16 cellular contexts compared by ENCODE assay signal in the genomic region with DNA sequence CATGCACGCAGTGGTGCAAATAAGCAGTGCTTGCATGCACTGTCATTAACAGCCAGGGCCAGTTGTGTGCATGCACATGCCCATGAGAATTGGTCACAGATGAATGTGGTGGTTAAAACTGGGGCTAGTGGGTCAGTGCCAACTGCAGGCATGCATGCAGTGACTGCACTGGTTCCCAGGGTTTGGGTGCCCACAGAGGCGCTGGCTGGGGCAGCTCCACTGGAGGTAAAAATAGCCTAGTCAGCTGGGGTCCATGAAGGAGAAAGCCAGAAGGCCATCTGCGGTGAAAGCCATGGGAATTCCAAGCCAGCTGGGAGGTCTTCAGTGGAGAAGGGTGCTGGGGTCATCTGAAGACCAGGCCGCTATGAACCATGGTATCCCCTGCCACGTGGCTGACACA.
A peak's percentile ranks its signal among the peaks of the same experiment; 100 is the strongest.
DNase-seq lines count a peak whose midpoint lies in the region; ATAC-seq and TF ChIP-seq lines count a peak whose summit lies in the region.
"Had no signal": no experiment of that assay in that cellular context is flagged by ENCODE, and none has a peak within 500 bp of the region (broad histone marks: within the 10 kb centered on the region; RNA-seq: fewer than 3 reads in every experiment).

No MANE protein-coding gene starts in this region.

- peaks cover 0 to 5% of the 10 kb centered on the region in 2 donors for H3K36me3 ChIP-seq in neuronal stem cell (replicated peaks in 1 of 2; ENCODE audit: control insufficient read depth in 2 of 2, insufficient read depth in 2 of 2, low read length in 2 of 2)
- peaks cover 0 to 4% (median 0%) of the 10 kb centered on the region in 6 donors for H3K36me3 ChIP-seq in spleen
- H3K36me3 ChIP-seq: BLaER1 treated with 17β-estradiol and CSF1 and Interleukin-3, amounts not matched to agents 10 nM and 100 nM had no signal

- intact Hi-C loops in left ventricle myocardium superior (cut with micrococcal nuclease) (no loop called here), Right ventricle myocardium superior (cut with DNase I) (no loop called here), spleen (cut with DNase I; ENCODE audit: low total_unique reads) (no loop called here)

- H3K27me3 ChIP-seq in neuronal stem cell (ENCODE audit: control insufficient read depth in 3 of 3, insufficient read depth in 3 of 3, low read depth in 1 of 3, low read length in 3 of 3): no peaks in the 10 kb centered on the region
- no peaks in the 10 kb centered on the region for H3K27me3 ChIP-seq in spleen (replicated peaks in 1 of 7)
- H3K27me3 ChIP-seq: BLaER1 treated with 17β-estradiol and CSF1 and Interleukin-3, amounts not matched to agents 10 nM and 100 nM had no signal

- H4K91ac ChIP-seq in neuronal stem cell (ENCODE audit: low read depth, low read length, poor library complexity): no peak overlapping the region

- H3K4me1 ChIP-seq in neuronal stem cell (ENCODE audit: control insufficient read depth in 2 of 2, insufficient read depth in 1 of 2, low read depth in 1 of 2, low read length in 2 of 2) (peaks cover 0 to 3% of the 10 kb centered on the region in 2 donors), spleen (no peaks in the 10 kb centered on the region)
- H3K4me1 ChIP-seq: A549, Caco-2 had no signal

- no peaks in the 10 kb centered on the region for H3K79me1 ChIP-seq in neuronal stem cell (ENCODE audit: low read depth, low read length)

- no peak overlapping the region for H2AFZ ChIP-seq in neuronal stem cell (ENCODE audit: low read length)

- H3K4me2 ChIP-seq in neuronal stem cell (ENCODE audit: insufficient read depth, low read length, poor library complexity, severe bottlenecking): no peak overlapping the region
- H3K4me2 ChIP-seq: A549; BLaER1 treated with 17β-estradiol and CSF1 and Interleukin-3, amounts not matched to agents 10 nM and 100 nM had no signal

- no peak for TF ChIP-seq POLR2A in spleen (IDR thresholded peaks at IDR 0.05)

- H3K27ac ChIP-seq in neuronal stem cell (replicated peaks; ENCODE audit: low read length): no peak overlapping the region
- no peak overlapping the region for H3K27ac ChIP-seq in spleen
- H3K27ac ChIP-seq: 22Rv1; A549; BLaER1 treated with 17β-estradiol and CSF1 and Interleukin-3, amounts not matched to agents 10 nM and 100 nM; C4-2B had no signal

- H2BK5ac ChIP-seq in neuronal stem cell (ENCODE audit: low read length): no peak overlapping the region

- peak overlapping the region; percentile 4 for H3K23ac ChIP-seq in neuronal stem cell (ENCODE audit: low read depth, low read length, poor library complexity)

- DNase-seq in left ventricle myocardium superior: peak; percentile 14
- no peak for DNase-seq in Right ventricle myocardium superior
- no peak for DNase-seq in neuronal stem cell (ENCODE audit: low spot score)
- peak; percentile 39 for DNase-seq in spleen
- DNase-seq: Caco-2; Calu3; CD4-positive, alpha-beta T cell; CD8-positive, alpha-beta T cell; DMS79 treated with DMSO at 0.1 percent for 48 hours; GF-D8 had no signal

- WGBS in neuronal stem cell (ENCODE audit: extremely low coverage in 2 of 2, insufficient read length in 2 of 2, insufficient replicate concordance in 1 of 2), 2 donors: no CpG with 5 or more reads among the region's 5 CpGs
- WGBS in spleen, 5 donors: 85 to 96% (median 94%) methylated on average over 5 of the region's 5 CpGs

- no peak overlapping the region for H2BK120ac ChIP-seq in neuronal stem cell (ENCODE audit: low read depth, low read length)

- H3K18ac ChIP-seq in neuronal stem cell (ENCODE audit: low read length): peak overlapping the region; percentile 3

- TF ChIP-seq CTCF in spleen (IDR thresholded peaks at IDR 0.05 in 8 of 11, conservative IDR thresholded peaks at IDR 0.05 in 3 of 11): no peak

- H3K9ac ChIP-seq in neuronal stem cell (ENCODE audit: low read depth, low read length, poor library complexity): no peak overlapping the region
- H3K9ac ChIP-seq: BLaER1 treated with 17β-estradiol and CSF1 and Interleukin-3, amounts not matched to agents 10 nM and 100 nM had no signal

- no peak overlapping the region for H4K8ac ChIP-seq in neuronal stem cell (ENCODE audit: low read depth, low read length)

- no peak for ATAC-seq in left ventricle myocardium superior
- ATAC-seq in Right ventricle myocardium superior (ENCODE audit: poor library complexity): no peak
- no peak for ATAC-seq in HG03521 (IDR thresholded peaks at IDR 0.05; ENCODE audit: unreplicated experiment)
- no peak for ATAC-seq in GM18907 (IDR thresholded peaks at IDR 0.05; ENCODE audit: unreplicated experiment)
- ATAC-seq: A549; CD8-positive, alpha-beta T cell had no signal

- H3K4me3 ChIP-seq in neuronal stem cell (ENCODE audit: low read length in 2 of 2) (peak overlapping the region in 1 of 2 donors; percentile 59), spleen (no peak overlapping the region)
- H3K4me3 ChIP-seq: A549; BLaER1 treated with 17β-estradiol and CSF1 and Interleukin-3, amounts not matched to agents 10 nM and 100 nM had no signal

- peaks cover 0 to 3% of the 10 kb centered on the region in 2 donors for H3K9me3 ChIP-seq in neuronal stem cell (replicated peaks in 1 of 2; ENCODE audit: control insufficient read depth in 2 of 2, insufficient read depth in 1 of 2, low read depth in 1 of 2, low read length in 2 of 2)
- H3K9me3 ChIP-seq in spleen: peaks cover 0 to 7% (median 0%) of the 10 kb centered on the region in 8 donors
- H3K9me3 ChIP-seq: A549, Caco-2 had no signal

- H2AK5ac ChIP-seq in neuronal stem cell (ENCODE audit: low read depth, low read length): no peak overlapping the region

- H2BK12ac ChIP-seq in neuronal stem cell (ENCODE audit: low read length): no peak overlapping the region

- H3K14ac ChIP-seq in neuronal stem cell (ENCODE audit: low read length): peak overlapping the region; percentile 85

- H2BK15ac ChIP-seq in neuronal stem cell (ENCODE audit: low read length): no peak overlapping the region

- no peak overlapping the region for H3K4ac ChIP-seq in neuronal stem cell (ENCODE audit: low read length)

Comparison
In these comparisons a context has a peak if more than half of its experiments do, and no peak if none do; other contexts are left out.
1. DNase-seq: peak in left ventricle myocardium superior (single experiment) and spleen (single experiment); none in Right ventricle myocardium superior (single experiment) and neuronal stem cell (single experiment).